Comparison of ENCODE assay signal across 1 cellular context in the genomic region with DNA sequence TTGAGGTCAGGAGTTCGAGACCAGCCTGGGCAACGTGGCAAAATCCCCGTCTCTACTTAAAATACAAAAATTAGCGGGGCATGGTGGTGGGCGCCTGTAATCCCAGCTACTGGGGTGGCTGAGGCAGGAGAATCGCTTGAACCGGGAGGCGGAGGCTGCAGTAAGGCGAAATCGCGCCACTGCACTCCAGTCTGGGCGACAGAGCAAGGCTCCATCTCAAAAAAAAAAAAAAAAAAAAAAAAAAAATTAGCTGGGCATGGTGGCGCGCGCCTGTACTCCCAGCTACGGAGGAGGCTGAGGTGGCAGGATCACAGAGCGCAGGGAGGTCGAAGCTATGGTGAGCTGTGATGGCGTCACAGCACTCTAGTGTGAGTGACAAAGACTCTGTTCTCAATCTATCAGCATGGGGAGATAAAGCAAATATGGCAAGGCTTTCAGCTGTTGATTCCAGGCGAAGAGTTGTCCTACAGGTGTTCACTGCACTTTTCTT.
TF ChIP-seq lines count a peak whose summit lies in the region.

No MANE protein-coding gene starts in this region.

TF ChIP-seq in GM12878, 131 proteins besides CTCF, POLR2A, EP300 and RAD21:
- TF ChIP-seq ZBTB33 (IDR thresholded peaks at IDR 0.05), result peak; percentile 63; the same call in 1 of the 2 replicates
- TF ChIP-seq YY1 (IDR thresholded peaks at IDR 0.05; ENCODE audit: low read depth, low read length), result 0 out of 2 replicates have a peak, but pooled peaks have one; percentile 13
- TF ChIP-seq, protein P1, sequence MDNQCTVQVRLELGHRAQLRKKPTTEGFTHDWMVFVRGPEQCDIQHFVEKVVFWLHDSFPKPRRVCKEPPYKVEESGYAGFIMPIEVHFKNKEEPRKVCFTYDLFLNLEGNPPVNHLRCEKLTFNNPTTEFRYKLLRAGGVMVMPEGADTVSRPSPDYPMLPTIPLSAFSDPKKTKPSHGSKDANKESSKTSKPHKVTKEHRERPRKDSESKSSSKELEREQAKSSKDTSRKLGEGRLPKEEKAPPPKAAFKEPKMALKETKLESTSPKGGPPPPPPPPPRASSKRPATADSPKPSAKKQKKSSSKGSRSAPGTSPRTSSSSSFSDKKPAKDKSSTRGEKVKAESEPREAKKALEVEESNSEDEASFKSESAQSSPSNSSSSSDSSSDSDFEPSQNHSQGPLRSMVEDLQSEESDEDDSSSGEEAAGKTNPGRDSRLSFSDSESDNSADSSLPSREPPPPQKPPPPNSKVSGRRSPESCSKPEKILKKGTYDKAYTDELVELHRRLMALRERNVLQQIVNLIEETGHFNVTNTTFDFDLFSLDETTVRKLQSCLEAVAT (IDR thresholded peaks at IDR 0.05), result peak; percentile 97
